14 cellular contexts compared by ENCODE assay signal in genomic region chr3:129614927-129615363, GRCh38. TPM values are rescaled to one million over a fixed set of nuclear protein-coding genes. Genes with fewer than 3 reads are reported as not detected.
DNase-seq lines count a peak whose midpoint lies in the region; ATAC-seq, FAIRE-seq and TF ChIP-seq lines count a peak whose summit lies in the region.
"Had no signal": no experiment of that assay in that cellular context is flagged by ENCODE, and none has a peak within 500 bp of the region (broad histone marks: within the 10 kb centered on the region; RNA-seq: fewer than 3 reads in every experiment).

No MANE protein-coding gene starts in this region.

- no peak for TF ChIP-seq CTCF in colonic mucosa (IDR thresholded peaks at IDR 0.05)
- no peak for TF ChIP-seq CTCF in right lobe of liver (IDR thresholded peaks at IDR 0.05)
- TF ChIP-seq CTCF in suprapubic skin (IDR thresholded peaks at IDR 0.05) = no peak

- DNase-seq in colonic mucosa (peak; percentile 73), right lobe of liver (peak in 2 of 3 donors; percentile 52 to 56), suprapubic skin (ENCODE audit: low spot score in 2 of 2) (peak in 1 of 2 donors; percentile 82), frontal cortex (ENCODE audit: low spot score in 2 of 2) (no peak)
- no peak for DNase-seq in stimulated activated CD4-positive, alpha-beta T cell treated with anti-CD3 and anti-CD28 coated beads, Interleukin-2, amount 100 ng/mL, for 48 hours
- DNase-seq: CD8-positive, alpha-beta memory T cell; effector CD8-positive, alpha-beta T cell; NCI-H1436; NCI-H524; Peyer's patch; stimulated activated CD4-positive, alpha-beta T cell treated with anti-CD3 and anti-CD28 coated beads, Interleukin-1b, Interleukin-23, amount 100 ng/mL, for 48 hours had no signal

- no peaks in the 10 kb centered on the region for H3K9me3 ChIP-seq in colonic mucosa
- no peaks in the 10 kb centered on the region for H3K9me3 ChIP-seq in right lobe of liver
- no peaks in the 10 kb centered on the region for H3K9me3 ChIP-seq in suprapubic skin
- H3K9me3 ChIP-seq: Peyer's patch had no signal

- H3K36me3 ChIP-seq in colonic mucosa (no peaks in the 10 kb centered on the region), right lobe of liver (no peaks in the 10 kb centered on the region), suprapubic skin (no peaks in the 10 kb centered on the region)
- H3K36me3 ChIP-seq: Peyer's patch had no signal

- WGBS in right lobe of liver (ENCODE audit: insufficient coverage, low coverage, low lambda C conversion rate, missing lambda C conversion rate) = 34% methylated on average over 4 of the region's 5 CpGs
- WGBS in suprapubic skin = 36% methylated on average over 5 of the region's 5 CpGs

- TF ChIP-seq EP300 in Ishikawa (IDR thresholded peaks at IDR 0.05; ENCODE audit: borderline replicate concordance) (no peak), suprapubic skin (IDR thresholded peaks at IDR 0.05) (no peak)

- no peaks in the 10 kb centered on the region for H3K27me3 ChIP-seq in colonic mucosa
- H3K27me3 ChIP-seq in right lobe of liver = no peaks in the 10 kb centered on the region
- no peaks in the 10 kb centered on the region for H3K27me3 ChIP-seq in suprapubic skin
- H3K27me3 ChIP-seq: Peyer's patch had no signal

- H3K27ac ChIP-seq in colonic mucosa (no peak overlapping the region), right lobe of liver (no peak overlapping the region), suprapubic skin (peak overlapping the region; percentile 80)

- H3K9ac ChIP-seq in colonic mucosa (ENCODE audit: low read depth in 2 of 2, low read length in 2 of 2) = no peak overlapping the region

- ATAC-seq in right lobe of liver (peak; percentile 29 to 61 (median 44)), GM19395 (IDR thresholded peaks at IDR 0.05; ENCODE audit: unreplicated experiment) (no peak), HG02840 (IDR thresholded peaks at IDR 0.05; ENCODE audit: low FRiP score, unreplicated experiment) (no peak)

- TF ChIP-seq POLR2A in right lobe of liver (IDR thresholded peaks at IDR 0.05) = no peak
- TF ChIP-seq POLR2A in suprapubic skin (IDR thresholded peaks at IDR 0.05) = no peak

- intact Hi-C loops in colonic mucosa (cut with DNase I) = no loop called here
- intact Hi-C loops in right lobe of liver (cut with DNase I) = loop anchor here (10.0 kb wide), 1 partner anchor 130 kb away; no protein-coding TSS in a partner anchor

- H3K4me3 ChIP-seq in colonic mucosa (no peak overlapping the region), right lobe of liver (no peak overlapping the region), suprapubic skin (no peak overlapping the region)
- H3K4me3 ChIP-seq: Peyer's patch had no signal

- no peak for FAIRE-seq in frontal cortex (lab: Jason Lieb, UNC)

- TF ChIP-seq RAD21 in Ishikawa (IDR thresholded peaks at IDR 0.05; ENCODE audit: low read depth) = no peak

- H3K4me1 ChIP-seq in colonic mucosa (no peaks in the 10 kb centered on the region), right lobe of liver (peaks cover 0 to 6% (median 2%) of the 10 kb centered on the region in 4 donors), suprapubic skin (peaks cover 78% of the 10 kb centered on the region)

TF ChIP-seq in Ishikawa, 13 proteins besides CTCF, POLR2A, EP300 and RAD21:
- TF ChIP-seq USF1 (IDR thresholded peaks at IDR 0.05) = peak; percentile 71
- no peak for TF ChIP-seq TAF1 (IDR thresholded peaks at IDR 0.05; ENCODE audit: low read depth)
TF ChIP-seq in Ishikawa: peak in this region for 1.

RNA-seq across cellular contexts. Expression of gene PLXND1, which starts 8.5 kb away (rescaled TPM):
- total RNA-seq in colonic mucosa = 10 to 100 TPM; 25.6 to 26.7 TPM
- total RNA-seq in right lobe of liver = 10 to 100 TPM; 27.0 to 48.8 (median 29.6) TPM
- 10 to 100 TPM; 19.0 to 51.0 (median 30.8) TPM for total RNA-seq in suprapubic skin
- 16.7 TPM for total RNA-seq in frontal cortex

Comparison
In these comparisons a context has a peak if more than half of its experiments do, and no peak if none do; other contexts are left out.
1. DNase-seq: peak in colonic mucosa (single experiment) and right lobe of liver (2 of 3); none in stimulated activated CD4-positive, alpha-beta T cell treated with anti-CD3 and anti-CD28 coated beads, Interleukin-2, amount 100 ng/mL, for 48 hours (0 of 2) and frontal cortex (0 of 2).
2. ATAC-seq: peak in right lobe of liver (4 of 4); none in GM19395 (single experiment) and HG02840 (single experiment).